15 cellular contexts compared by ENCODE assay signal in the genomic region with DNA sequence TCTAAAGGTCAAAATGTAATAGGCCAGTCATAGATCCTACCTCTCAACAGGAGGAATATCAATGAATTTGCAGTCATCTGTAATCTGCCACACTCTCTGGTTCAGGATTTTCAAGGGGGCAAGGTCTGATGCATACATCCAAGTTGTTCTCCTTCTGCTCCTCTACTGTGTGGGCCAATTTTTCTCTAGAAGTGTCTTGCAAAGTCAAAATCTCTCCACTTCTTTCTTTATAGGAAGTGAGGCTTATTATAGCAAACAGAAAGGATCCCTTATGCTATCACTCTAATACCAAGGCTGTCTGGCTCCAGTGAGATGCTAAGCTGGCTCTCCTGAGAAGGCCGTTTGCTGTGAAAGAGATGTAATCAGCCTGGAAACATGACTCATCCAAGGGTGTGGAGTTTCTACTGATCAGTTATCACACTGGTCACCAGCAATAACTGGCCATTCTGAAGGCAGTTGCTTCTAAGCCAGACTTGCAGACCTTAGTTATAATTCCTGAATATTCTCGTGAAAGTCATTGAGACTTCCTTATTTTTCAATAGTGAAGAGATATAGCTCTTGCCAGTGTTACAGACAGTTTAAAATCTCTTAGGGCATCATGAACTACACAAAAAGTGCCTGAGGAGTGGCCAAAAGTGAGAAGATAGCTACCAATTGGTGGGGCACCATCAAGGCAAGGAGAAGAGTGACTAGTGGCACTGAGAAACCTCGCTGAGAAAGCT. TPM values are rescaled to one million over a fixed set of nuclear protein-coding genes. Genes with fewer than 3 reads are reported as not detected.
DNase-seq lines count a peak whose midpoint lies in the region; ATAC-seq and TF ChIP-seq lines count a peak whose summit lies in the region.
"Had no signal": no experiment of that assay in that cellular context is flagged by ENCODE, and none has a peak within 500 bp of the region (broad histone marks: within the 10 kb centered on the region; RNA-seq: fewer than 3 reads in every experiment).

No MANE protein-coding gene starts in this region.

- no peak overlapping the region for H3K27ac Mint-ChIP-seq in T-cell

- H3K9ac ChIP-seq in adipocyte (ENCODE audit: low read length) = no peak overlapping the region

- no peak for TF ChIP-seq POLR2A in vagina (IDR thresholded peaks at IDR 0.05)

- intact Hi-C loops in vagina (cut with DNase I) = no loop called here

- CTCF ChIA-PET in T-cell (lab: Charles Lee) = no interaction called here

- H3K9me3 Mint-ChIP-seq in T-cell = peaks cover 13 to 17% (median 15%) of the 10 kb centered on the region in 3 donors

- no peak overlapping the region for H3K27ac ChIP-seq in vagina
- H3K27ac ChIP-seq: C4-2B, spleen, uterus had no signal

- H3K4me1 Mint-ChIP-seq in T-cell = no peaks in the 10 kb centered on the region
- H3K4me1 Mint-ChIP-seq: brain, nephron progenitor cell had no signal

- DNase-seq in AG10803 (ENCODE audit: low read depth) (peak; percentile 3), HT1080 (ENCODE audit: low read depth) (peak; percentile 48), adipocyte (ENCODE audit: low read depth) (peak; percentile 34), iris pigment epithelial cell (ENCODE audit: low read depth) (peak; percentile 34), DMS 273 treated with DMSO at 0.1 percent for 48 hours (lab: John Stamatoyannopoulos, UW) (no peak), vagina (ENCODE audit: extremely low spot score in 2 of 2) (no peak), T-cell (no peak)
- DNase-seq in activated CD8-positive, alpha-beta memory T cell treated with anti-CD3 and anti-CD28 coated beads, Interleukin-2, amount 50 U/mL, for 4 hours = no peak
- DNase-seq: NCI-H2171, nephron progenitor cell, spleen, uterus had no signal

- H3K36me3 ChIP-seq in adipocyte (ENCODE audit: control insufficient read depth, insufficient read depth, low read length, severe bottlenecking) (no peaks in the 10 kb centered on the region), vagina (no peaks in the 10 kb centered on the region)
- H3K36me3 ChIP-seq: spleen, uterus had no signal

- TF ChIP-seq CTCF in AG10803 (conservative IDR thresholded peaks at IDR 0.05; ENCODE audit: low read length) = no peak
- no peak for TF ChIP-seq CTCF in vagina (IDR thresholded peaks at IDR 0.05)

- H3K4me1 ChIP-seq in adipocyte (ENCODE audit: control insufficient read depth, insufficient read depth, low read length) = peaks cover 16% of the 10 kb centered on the region
- no peaks in the 10 kb centered on the region for H3K4me1 ChIP-seq in vagina
- H3K4me1 ChIP-seq: uterus had no signal

- H3K27me3 ChIP-seq in adipocyte (replicated peaks; ENCODE audit: control insufficient read depth, insufficient read depth, low read length) = no peaks in the 10 kb centered on the region
- no peaks in the 10 kb centered on the region for H3K27me3 ChIP-seq in vagina
- H3K27me3 ChIP-seq: spleen, uterus had no signal

- peaks cover 7% of the 10 kb centered on the region for H3K36me3 Mint-ChIP-seq in T-cell

- POLR2A ChIA-PET in T-cell (lab: Charles Lee) = no interaction called here

- no peak for ATAC-seq in T-cell (replicated peaks in 1 of 4)
- ATAC-seq: esophagus mucosa had no signal

- H3K9me3 ChIP-seq in adipocyte (ENCODE audit: control insufficient read depth, low read length) (peaks cover 12% of the 10 kb centered on the region), vagina (no peaks in the 10 kb centered on the region)

- H3K27me3 Mint-ChIP-seq in T-cell = no peaks in the 10 kb centered on the region
- H3K27me3 Mint-ChIP-seq: brain had no signal

- no peak overlapping the region for H3K4me3 Mint-ChIP-seq in T-cell
- H3K4me3 Mint-ChIP-seq: brain, nephron progenitor cell had no signal

- H3K4me3 ChIP-seq in AG10803 (ENCODE audit: low read length) (no peak overlapping the region), adipocyte (ENCODE audit: low read length) (no peak overlapping the region), vagina (no peak overlapping the region)
- H3K4me3 ChIP-seq: spleen, uterus had no signal

RNA-seq across cellular contexts. Expression of a gene that starts 43.2 kb away (rescaled TPM):
- total RNA-seq in HT1080 (2014; rRNA removed; shearing (Covaris generic)) = not detected in 2 replicates
- 0.07 and 0.19 TPM in 2 replicates for polyA plus RNA-seq in HT1080 (2015; cell fraction: cytosol; rRNA removed)
- 0.35 and 0.48 TPM in 2 replicates for polyA plus RNA-seq in HT1080 (2015; cell fraction: nucleus; rRNA removed)
- total RNA-seq in vagina (2.9 TPM), T-cell (under 1 TPM; 0.09 to 0.51 (median 0.22) TPM)

Comparison
In these comparisons a context has a peak if more than half of its experiments do, and no peak if none do; other contexts are left out.
1. DNase-seq: peak in AG10803 (single experiment), HT1080 (single experiment), adipocyte (single experiment) and iris pigment epithelial cell (single experiment); none in DMS 273 treated with DMSO at 0.1 percent for 48 hours (single experiment), vagina (0 of 2), T-cell (0 of 34) and activated CD8-positive, alpha-beta memory T cell treated with anti-CD3 and anti-CD28 coated beads, Interleukin-2, amount 50 U/mL, for 4 hours (single experiment).